ENCODE assay signal across 20 cellular contexts in genomic region chr2:55595536-55595935, GRCh38. TPM values are rescaled to one million over a fixed set of nuclear protein-coding genes. Genes with fewer than 3 reads are reported as not detected.
DNase-seq lines count a peak whose midpoint lies in the region; ATAC-seq, FAIRE-seq and TF ChIP-seq lines count a peak whose summit lies in the region.
"Had no signal": no experiment of that assay in that cellular context is flagged by ENCODE, and none has a peak within 500 bp of the region (broad histone marks: within the 10 kb centered on the region; RNA-seq: fewer than 3 reads in every experiment).

No MANE protein-coding gene starts in this region.

- H3K9me3 ChIP-seq in HepG2 (ENCODE audit: low read length) (no peaks in the 10 kb centered on the region), sigmoid colon (no peaks in the 10 kb centered on the region)
- H3K9me3 ChIP-seq: BLaER1, Caco-2, HAP-1 had no signal

- TF ChIP-seq CTCF in fibroblast of pulmonary artery (IDR thresholded peaks at IDR 0.05; ENCODE audit: low read length, missing control alignments) (no peak), HepG2 (CRISPR knock-in tag; IDR thresholded peaks at IDR 0.05) (no peak), sigmoid colon (IDR thresholded peaks at IDR 0.05) (no peak)

- no peak overlapping the region for H3K9ac ChIP-seq in HepG2 (ENCODE audit: insufficient read depth, low read depth, low read length)
- H3K9ac ChIP-seq: BLaER1 had no signal

- H2AFZ ChIP-seq in HepG2 (ENCODE audit: low read length) = no peak overlapping the region

- no peak for ATAC-seq in HepG2
- no peak for ATAC-seq in GM21723 (IDR thresholded peaks at IDR 0.05; ENCODE audit: unreplicated experiment)
- no peak for ATAC-seq in GM18498 (IDR thresholded peaks at IDR 0.05; ENCODE audit: unreplicated experiment)

- no TSS peak for BruUV-seq in HepG2 (replicated peaks; lab: Mats Ljungman, UMichigan)

- TF ChIP-seq EP300 in HepG2 (IDR thresholded peaks at IDR 0.05; ENCODE audit: low read depth in 2 of 2, low read length in 2 of 2) (no peak), HepG2 (CRISPR knock-in tag; IDR thresholded peaks at IDR 0.05; ENCODE audit: borderline replicate concordance) (no peak), sigmoid colon (IDR thresholded peaks at IDR 0.05) (no peak)

- TF ChIP-seq POLR2A in HepG2 (IDR thresholded peaks at IDR 0.05; ENCODE audit: insufficient read depth in 1 of 2, low read depth in 2 of 2, low read length in 2 of 2) = no peak
- TF ChIP-seq POLR2A in sigmoid colon (IDR thresholded peaks at IDR 0.05) = no peak

- no peak overlapping the region for H3K4me3 ChIP-seq in fibroblast of pulmonary artery (replicated peaks; ENCODE audit: low read depth, low read length)
- no peak overlapping the region for H3K4me3 ChIP-seq in HepG2 (replicated peaks in 1 of 3; ENCODE audit: insufficient read depth in 1 of 3, low read depth in 2 of 3, low read length in 3 of 3)
- no peak overlapping the region for H3K4me3 ChIP-seq in sigmoid colon
- H3K4me3 ChIP-seq: BLaER1, HAP-1 had no signal

- DNase-seq in amniotic epithelial cell (ENCODE audit: low read depth) (peak; percentile 75), fibroblast of pulmonary artery (ENCODE audit: low read depth) (peak; percentile 44), HepG2 (ENCODE audit: low spot score) (no peak), iPS-NIHi11 (ENCODE audit: low spot score) (no peak), sigmoid colon (no peak)
- DNase-seq: AML-193; Caco-2; CD8-positive, alpha-beta memory T cell; HFFc6; KBM-7 had no signal

- FAIRE-seq in A204.1 (lab: Jason Lieb, UNC) = peak; percentile 55
- FAIRE-seq in HepG2 (lab: Jason Lieb, UNC) = no peak
- FAIRE-seq: GM12891, GM19239, H1 had no signal

- peaks cover 6 to 45% of the 10 kb centered on the region in 2 experiments for H3K36me3 ChIP-seq in HepG2 (replicated peaks in 1 of 2; ENCODE audit: control insufficient read depth in 1 of 2, insufficient read depth in 2 of 2, low read length in 2 of 2)
- peaks cover 0 to 27% (median 10%) of the 10 kb centered on the region in 4 donors for H3K36me3 ChIP-seq in sigmoid colon

- no peak overlapping the region for H3K4me2 ChIP-seq in HepG2 (ENCODE audit: low read depth, low read length)
- H3K4me2 ChIP-seq: BLaER1 had no signal

- CTCF ChIA-PET in HepG2 (lab: Yijun Ruan, JAX; ENCODE audit: low intra/inter-chr PET ratio, low total read pairs) = no interaction called here

- in situ Hi-C loops in HepG2 (cut with HindIII; ENCODE audit: extremely low pct_ligation_motif_present, low pct_unique_long_range_greater_than_20kb) = no loop called here

- H4K20me1 ChIP-seq in HepG2 (ENCODE audit: insufficient read depth, low read length) = no peaks in the 10 kb centered on the region; the same call in 1 of the 2 replicates

- H3K27me3 ChIP-seq in HepG2 (ENCODE audit: control insufficient read depth in 1 of 2, insufficient read depth in 2 of 2, low read length in 2 of 2) (no peaks in the 10 kb centered on the region), sigmoid colon (no peaks in the 10 kb centered on the region)
- H3K27me3 ChIP-seq: BLaER1 had no signal

- H3K79me2 ChIP-seq in HepG2 (ENCODE audit: insufficient read depth, low read length) = peaks cover 11% of the 10 kb centered on the region

- no peak for TF ChIP-seq RAD21 in HepG2 (CRISPR knock-in tag; IDR thresholded peaks at IDR 0.05)

- intact Hi-C loops in HepG2 (cut with micrococcal nuclease; ENCODE audit: unreplicated experiment) = no loop called here
- intact Hi-C loops in sigmoid colon (cut with DNase I) = no loop called here

- no peak overlapping the region for H3K27ac ChIP-seq in HepG2 (ENCODE audit: extremely low read length, insufficient read depth, low read length)
- H3K27ac ChIP-seq in sigmoid colon = no peak overlapping the region
- H3K27ac ChIP-seq: 22Rv1, BLaER1, HL-60 had no signal

- POLR2A ChIA-PET in HepG2 (lab: Yijun Ruan, JAX) = interaction anchor here (1.5 kb wide), 1 partner anchor 22 kb away, joined by 3 read pairs; the partner anchor contains the start of gene PPP4R3B

- H3K4me1 ChIP-seq in HepG2 (ENCODE audit: insufficient read depth, low read length) (no peaks in the 10 kb centered on the region), sigmoid colon (peaks cover 0 to 22% (median 4%) of the 10 kb centered on the region in 4 donors)
- H3K4me1 ChIP-seq: BLaER1, Caco-2, HAP-1 had no signal

TF ChIP-seq in HepG2, 621 proteins besides CTCF, POLR2A, EP300 and RAD21:
- TF ChIP-seq SRY (CRISPR knock-in tag; IDR thresholded peaks at IDR 0.05) (no peak), ZGPAT (CRISPR knock-in tag; IDR thresholded peaks at IDR 0.05) (no peak), HDAC6 (IDR thresholded peaks at IDR 0.05; ENCODE audit: low read depth, low read length) (no peak), EZH2 (conservative IDR thresholded peaks at IDR 0.05; ENCODE audit: low read depth, low read length) (no peak), CEBPB (IDR thresholded peaks at IDR 0.05; ENCODE audit: borderline replicate concordance, low read depth, low read length) (peak; percentile 19; the same call in 1 of the 2 replicates)

RNA-seq across cellular contexts. Expression of gene PPP4R3B, which starts 21.9 kb away (rescaled TPM):
- 53.0 and 86.9 TPM in 2 replicates for total RNA-seq in HepG2 (2016; rRNA removed; fragmentation: Illumina TruSeq; extraction: Trizol)
- 12.4 and 12.9 TPM in 2 replicates for total RNA-seq in HepG2 (2016; cell fraction: cytosol; rRNA removed; fragmentation: Illumina TruSeq; extraction: Trizol; ENCODE audit: low read depth)
- total RNA-seq in HepG2 (2016; cell fraction: insoluble cytoplasmic fraction; rRNA removed; fragmentation: Illumina TruSeq; extraction: Trizol) = 57.4 and 87.6 TPM in 2 replicates
- 45.1 and 51.2 TPM in 2 replicates for total RNA-seq in HepG2 (2016; cell fraction: membrane; rRNA removed; fragmentation: Illumina TruSeq; extraction: Trizol)
- 54.9 and 55.2 TPM in 2 replicates for total RNA-seq in HepG2 (2016; cell fraction: nucleus; rRNA removed; fragmentation: Illumina TruSeq; extraction: Trizol)
- polyA plus RNA-seq in HepG2 (2011; rRNA removed) = 19.7 and 24.2 TPM in 2 replicates
- polyA plus RNA-seq in HepG2 (2011; cell fraction: cytosol; rRNA removed) = 10.7 and 16.7 TPM in 2 replicates
- 15.5 and 16.0 TPM in 2 replicates for polyA plus RNA-seq in HepG2 (2011; cell fraction: nucleus; rRNA removed)
- polyA plus RNA-seq in HepG2 (2012) = 39.2 and 55.6 TPM in 2 replicates
- polyA plus RNA-seq in HepG2 (2016; cell fraction: cytosol; fragmentation: Illumina TruSeq; extraction: Trizol; ENCODE audit: low read depth) = 8.4 and 8.9 TPM in 2 replicates
- polyA plus RNA-seq in HepG2 (2016; cell fraction: insoluble cytoplasmic fraction; fragmentation: Illumina TruSeq; extraction: Trizol; ENCODE audit: low read depth) = 79.6 and 83.1 TPM in 2 replicates
- 30.6 and 33.4 TPM in 2 replicates for polyA plus RNA-seq in HepG2 (2016; cell fraction: membrane; fragmentation: Illumina TruSeq; extraction: Trizol; ENCODE audit: low read depth)
- polyA plus RNA-seq in HepG2 (2016; cell fraction: nucleus; fragmentation: Illumina TruSeq; extraction: Trizol; ENCODE audit: insufficient read depth, low read depth) = 61.4 and 65.8 TPM in 2 replicates
- polyA minus RNA-seq in HepG2 (2011; rRNA and poly(A)+ RNA removed; ENCODE audit: low replicate concordance) = 13.3 and 14.5 TPM in 2 replicates
- polyA minus RNA-seq in HepG2 (2011; cell fraction: cytosol; rRNA and poly(A)+ RNA removed) = 46.6 and 52.8 TPM in 2 replicates
- 87.9 and 91.3 TPM in 2 replicates for polyA minus RNA-seq in HepG2 (2011; cell fraction: nucleus; rRNA and poly(A)+ RNA removed)
- 10 to 100 TPM; 75.8 to 88.5 (median 78.8) TPM for total RNA-seq in sigmoid colon
- polyA plus RNA-seq in sigmoid colon = 10 to 100 TPM; 29.4 to 52.0 (median 39.0) TPM

Comparison
In these comparisons a context has a peak if more than half of its experiments do, and no peak if none do; other contexts are left out.
1. DNase-seq: peak in amniotic epithelial cell (single experiment) and fibroblast of pulmonary artery (single experiment); none in HepG2 (single experiment), iPS-NIHi11 (single experiment) and sigmoid colon (single experiment).